Comparison of ENCODE assay signal across 1 cellular context in genomic region chr13:95536629-95537241, GRCh38.
TF ChIP-seq lines count a peak whose summit lies in the region.

No MANE protein-coding gene starts in this region.

TF ChIP-seq in GM23338, 12 proteins besides CTCF, POLR2A, EP300 and RAD21 (continued from another document):
- TF ChIP-seq REST (IDR thresholded peaks at IDR 0.05; ENCODE audit: unreplicated experiment) (no peak), ETS1 (IDR thresholded peaks at IDR 0.05) (no peak)
